In genomic region chr15:62648954-62649353, GRCh38 we compare ENCODE assay signal across 11 cellular contexts.
DNase-seq lines count a peak whose midpoint lies in the region; ATAC-seq, FAIRE-seq and TF ChIP-seq lines count a peak whose summit lies in the region.
"Had no signal": no experiment of that assay in that cellular context is flagged by ENCODE, and none has a peak within 500 bp of the region (broad histone marks: within the 10 kb centered on the region; RNA-seq: fewer than 3 reads in every experiment).

No MANE protein-coding gene starts in this region.

- peaks cover 20% of the 10 kb centered on the region for H3K4me1 Mint-ChIP-seq in MCF 10A (ENCODE audit: insufficient read depth, unreplicated experiment)
- H3K4me1 Mint-ChIP-seq in CD4-positive, alpha-beta T cell (ENCODE audit: low read depth), result no peaks in the 10 kb centered on the region
- H3K4me1 Mint-ChIP-seq: activated naive CD8-positive, alpha-beta T cell treated with anti-CD3 and anti-CD28 coated beads, Interleukin-2, amount 10 ng/mL, durations not matched to agents 7 days and 5 days had no signal

- no TSS peak for BruUV-seq in MCF 10A (replicated peaks; lab: Mats Ljungman, UMichigan)

- H3K27me3 ChIP-seq in breast epithelium, result no peaks in the 10 kb centered on the region
- H3K27me3 ChIP-seq in Peyer's patch, result no peaks in the 10 kb centered on the region
- H3K27me3 ChIP-seq in gastroesophageal sphincter, result no peaks in the 10 kb centered on the region
- H3K27me3 ChIP-seq in CD4-positive, alpha-beta T cell (ENCODE audit: control insufficient read depth, insufficient read depth, low read length), result no peaks in the 10 kb centered on the region

- H3K27ac Mint-ChIP-seq in MCF 10A (ENCODE audit: low read depth, unreplicated experiment), result no peak overlapping the region
- H3K27ac Mint-ChIP-seq in CD4-positive, alpha-beta T cell, result no peak overlapping the region
- H3K27ac Mint-ChIP-seq: activated naive CD8-positive, alpha-beta T cell treated with anti-CD3 and anti-CD28 coated beads, Interleukin-2, amount 10 ng/mL, durations not matched to agents 7 days and 5 days had no signal

- POLR2A ChIA-PET in MCF 10A (lab: Yijun Ruan, JAX), result interaction anchor here (0.6 to 1.1 kb wide), 3 partner anchors 8 to 123 kb away, joined by 3 read pairs; no protein-coding TSS in a partner anchor
- POLR2A ChIA-PET in CD4-positive, alpha-beta T cell (lab: Charles Lee), result no interaction called here

- H3K36me3 Mint-ChIP-seq in MCF 10A (ENCODE audit: insufficient read depth, unreplicated experiment), result peaks cover 24% of the 10 kb centered on the region
- no peaks in the 10 kb centered on the region for H3K36me3 Mint-ChIP-seq in CD4-positive, alpha-beta T cell (ENCODE audit: low read depth)
- H3K36me3 Mint-ChIP-seq: activated naive CD8-positive, alpha-beta T cell treated with anti-CD3 and anti-CD28 coated beads, Interleukin-2, amount 10 ng/mL, durations not matched to agents 7 days and 5 days had no signal

- FAIRE-seq in urothelium cell line (lab: Jason Lieb, UNC), result peak; percentile 61
- FAIRE-seq: HTR-8/SVneo had no signal

- TF ChIP-seq CTCF in MCF 10A (IDR thresholded peaks at IDR 0.05; ENCODE audit: unreplicated experiment) (peak; percentile 40), breast epithelium (IDR thresholded peaks at IDR 0.05) (peak in 1 of 3 donors; percentile 17), Peyer's patch (IDR thresholded peaks at IDR 0.05) (peak in 4 of 6 experiments; percentile 18 to 52 (median 46)), gastroesophageal sphincter (IDR thresholded peaks at IDR 0.05) (peak in 3 of 4 experiments; percentile 15 to 39 (median 32))
- TF ChIP-seq CTCF in CD4-positive, alpha-beta T cell (IDR thresholded peaks at IDR 0.05), result no peak

- H3K27ac ChIP-seq in breast epithelium (no peak overlapping the region), Peyer's patch (no peak overlapping the region), gastroesophageal sphincter (no peak overlapping the region)
- no peak overlapping the region for H3K27ac ChIP-seq in CD4-positive, alpha-beta T cell (ENCODE audit: low read depth, low read length)

- TF ChIP-seq EP300 in gastroesophageal sphincter (IDR thresholded peaks at IDR 0.05), result no peak

- TF ChIP-seq POLR2A in breast epithelium (IDR thresholded peaks at IDR 0.05) (no peak), Peyer's patch (IDR thresholded peaks at IDR 0.05) (no peak), gastroesophageal sphincter (IDR thresholded peaks at IDR 0.05) (no peak)

- H3K4me3 ChIP-seq in breast epithelium, result no peak overlapping the region
- no peak overlapping the region for H3K4me3 ChIP-seq in Peyer's patch
- no peak overlapping the region for H3K4me3 ChIP-seq in gastroesophageal sphincter

- H3K4me3 Mint-ChIP-seq in MCF 10A (ENCODE audit: unreplicated experiment), result no peak overlapping the region
- H3K4me3 Mint-ChIP-seq in CD4-positive, alpha-beta T cell, result no peak overlapping the region
- H3K4me3 Mint-ChIP-seq: activated naive CD8-positive, alpha-beta T cell treated with anti-CD3 and anti-CD28 coated beads, Interleukin-2, amount 10 ng/mL, durations not matched to agents 7 days and 5 days had no signal

- WGBS in gastroesophageal sphincter (ENCODE audit: low coverage in 1 of 2), 2 donors, result 80 to 86% methylated on average over 6 of the region's 6 CpGs

- H3K9me3 ChIP-seq in breast epithelium (no peaks in the 10 kb centered on the region), Peyer's patch (no peaks in the 10 kb centered on the region), gastroesophageal sphincter (no peaks in the 10 kb centered on the region)
- no peaks in the 10 kb centered on the region for H3K9me3 ChIP-seq in CD4-positive, alpha-beta T cell (ENCODE audit: control insufficient read depth, low read length)

- H3K36me3 ChIP-seq in breast epithelium (no peaks in the 10 kb centered on the region), Peyer's patch (peaks cover 0 to 28% (median 0%) of the 10 kb centered on the region in 3 donors), gastroesophageal sphincter (peaks cover 0 to 21% of the 10 kb centered on the region in 2 donors)

- CTCF ChIA-PET in MCF 10A (lab: Yijun Ruan, JAX), result interaction anchor here (0.6 to 0.9 kb wide), 4 partner anchors 31 to 1234 kb away, joined by 3 read pairs; no protein-coding TSS in a partner anchor
- CTCF ChIA-PET in CD4-positive, alpha-beta T cell (lab: Charles Lee), result no interaction called here

- no peaks in the 10 kb centered on the region for H3K4me1 ChIP-seq in breast epithelium
- H3K4me1 ChIP-seq in Peyer's patch, result no peaks in the 10 kb centered on the region
- peaks cover 0 to 7% (median 0%) of the 10 kb centered on the region in 3 donors for H3K4me1 ChIP-seq in gastroesophageal sphincter

- no peak for ATAC-seq in gastroesophageal sphincter
- ATAC-seq in CD4-positive, alpha-beta T cell (ENCODE audit: poor library complexity), result no peak
- ATAC-seq in GM18870 (IDR thresholded peaks at IDR 0.05; ENCODE audit: unreplicated experiment), result no peak

- DNase-seq in MCF 10A (ENCODE audit: unreplicated experiment), result peak; percentile 54
- DNase-seq in breast epithelium (ENCODE audit: low spot score in 2 of 2), result no peak
- DNase-seq in Peyer's patch, result no peak
- no peak for DNase-seq in urothelium cell line (ENCODE audit: low spot score)
- DNase-seq in CD4-positive, alpha-beta T cell, result no peak
- no peak for DNase-seq in NCI-H128 (lab: John Stamatoyannopoulos, UW; ENCODE audit: unreplicated experiment)
- DNase-seq: activated naive CD8-positive, alpha-beta T cell treated with anti-CD3 and anti-CD28 coated beads, Interleukin-2, amount 10 ng/mL, durations not matched to agents 7 days and 5 days; stimulated activated CD4-positive, alpha-beta T cell treated with anti-CD3 and anti-CD28 coated beads, Interleukin-12 subunit alpha, Interleukin-12 subunit beta, amount 100 ng/mL, for 4 hours had no signal

- no peaks in the 10 kb centered on the region for H3K9me3 Mint-ChIP-seq in MCF 10A (ENCODE audit: unreplicated experiment)
- no peaks in the 10 kb centered on the region for H3K9me3 Mint-ChIP-seq in CD4-positive, alpha-beta T cell
- H3K9me3 Mint-ChIP-seq: activated naive CD8-positive, alpha-beta T cell treated with anti-CD3 and anti-CD28 coated beads, Interleukin-2, amount 10 ng/mL, durations not matched to agents 7 days and 5 days had no signal

- intact Hi-C loops in MCF 10A (cut with micrococcal nuclease), result loop anchor here (10.0 kb wide), 1 partner anchor 124 kb away; no protein-coding TSS in a partner anchor
- intact Hi-C loops in breast epithelium (cut with DNase I; ENCODE audit: low total_unique reads), result no loop called here
- intact Hi-C loops in CD4-positive, alpha-beta T cell (cut with DNase I, micrococcal nuclease), result no loop called here

- no peaks in the 10 kb centered on the region for H3K27me3 Mint-ChIP-seq in MCF 10A (ENCODE audit: insufficient read depth, unreplicated experiment)
- H3K27me3 Mint-ChIP-seq in CD4-positive, alpha-beta T cell, result peaks cover 5% of the 10 kb centered on the region
